ENCODE assay signal across 1 cellular context in the genomic region with DNA sequence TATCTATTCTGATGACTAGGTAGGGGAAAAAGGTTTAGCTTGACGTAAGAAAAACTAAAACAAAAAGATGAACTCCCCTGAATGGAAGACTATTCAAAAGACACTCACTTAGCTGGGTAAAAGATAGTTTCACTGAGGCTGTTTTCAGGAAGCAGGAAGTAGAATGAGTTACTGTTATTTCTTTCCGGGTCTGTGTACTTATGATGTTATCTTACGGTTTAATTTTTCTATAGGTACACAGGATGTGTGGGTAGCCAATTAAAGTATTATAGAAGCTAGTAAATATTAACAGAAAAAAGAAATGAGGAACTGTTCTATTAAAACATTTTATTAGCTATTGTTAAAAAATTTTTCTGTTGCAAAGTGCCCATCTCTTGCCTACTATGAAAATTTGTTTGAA.
TF ChIP-seq lines count a peak whose summit lies in the region.

No MANE protein-coding gene starts in this region.

TF ChIP-seq in K562, 482 proteins besides CTCF, POLR2A, EP300 and RAD21:
- TF ChIP-seq GABPA (tag; conservative IDR thresholded peaks at IDR 0.05; ENCODE audit: low read depth) (peak; percentile 46; the same call in 1 of the 2 replicates), POLR2G (IDR thresholded peaks at IDR 0.05; ENCODE audit: low read depth, low read length) (no peak), ZNF384 (IDR thresholded peaks at IDR 0.05; ENCODE audit: low read depth, low read length) (no peak), FOXA3 (CRISPR knock-in tag; conservative IDR thresholded peaks at IDR 0.05 in 1 of 2, IDR thresholded peaks at IDR 0.05 in 1 of 2) (peak in 1 of 2 experiments; percentile 52; a peak in 2 of 4 replicates)
- TF ChIP-seq, protein P1, sequence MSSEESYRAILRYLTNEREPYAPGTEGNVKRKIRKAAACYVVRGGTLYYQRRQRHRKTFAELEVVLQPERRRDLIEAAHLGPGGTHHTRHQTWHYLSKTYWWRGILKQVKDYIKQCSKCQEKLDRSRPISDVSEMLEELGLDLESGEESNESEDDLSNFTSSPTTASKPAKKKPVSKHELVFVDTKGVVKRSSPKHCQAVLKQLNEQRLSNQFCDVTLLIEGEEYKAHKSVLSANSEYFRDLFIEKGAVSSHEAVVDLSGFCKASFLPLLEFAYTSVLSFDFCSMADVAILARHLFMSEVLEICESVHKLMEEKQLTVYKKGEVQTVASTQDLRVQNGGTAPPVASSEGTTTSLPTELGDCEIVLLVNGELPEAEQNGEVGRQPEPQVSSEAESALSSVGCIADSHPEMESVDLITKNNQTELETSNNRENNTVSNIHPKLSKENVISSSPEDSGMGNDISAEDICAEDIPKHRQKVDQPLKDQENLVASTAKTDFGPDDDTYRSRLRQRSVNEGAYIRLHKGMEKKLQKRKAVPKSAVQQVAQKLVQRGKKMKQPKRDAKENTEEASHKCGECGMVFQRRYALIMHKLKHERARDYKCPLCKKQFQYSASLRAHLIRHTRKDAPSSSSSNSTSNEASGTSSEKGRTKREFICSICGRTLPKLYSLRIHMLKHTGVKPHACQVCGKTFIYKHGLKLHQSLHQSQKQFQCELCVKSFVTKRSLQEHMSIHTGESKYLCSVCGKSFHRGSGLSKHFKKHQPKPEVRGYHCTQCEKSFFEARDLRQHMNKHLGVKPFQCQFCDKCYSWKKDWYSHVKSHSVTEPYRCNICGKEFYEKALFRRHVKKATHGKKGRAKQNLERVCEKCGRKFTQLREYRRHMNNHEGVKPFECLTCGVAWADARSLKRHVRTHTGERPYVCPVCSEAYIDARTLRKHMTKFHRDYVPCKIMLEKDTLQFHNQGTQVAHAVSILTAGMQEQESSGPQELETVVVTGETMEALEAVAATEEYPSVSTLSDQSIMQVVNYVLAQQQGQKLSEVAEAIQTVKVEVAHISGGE (CRISPR knock-in tag; IDR thresholded peaks at IDR 0.05) = peak in 1 of 3 experiments; percentile 66; a peak in 2 of 6 replicates
